ENCODE assay signal across 27 cellular contexts in genomic region chr4:40327340-40327739, GRCh38. TPM values are rescaled to one million over a fixed set of nuclear protein-coding genes. Genes with fewer than 3 reads are reported as not detected.
DNase-seq lines count a peak whose midpoint lies in the region; ATAC-seq and TF ChIP-seq lines count a peak whose summit lies in the region.
"Had no signal": no experiment of that assay in that cellular context is flagged by ENCODE, and none has a peak within 500 bp of the region (broad histone marks: within the 10 kb centered on the region; RNA-seq: fewer than 3 reads in every experiment).

No MANE protein-coding gene starts in this region.

- H3K27me3 ChIP-seq in PC-9 (ENCODE audit: insufficient read depth, low read depth), result no peaks in the 10 kb centered on the region
- H3K27me3 ChIP-seq in smooth muscle cell (ENCODE audit: low read depth), result no peaks in the 10 kb centered on the region
- H3K27me3 ChIP-seq: brain microvascular endothelial cell had no signal

- DNase-seq in NCI-H2227 (lab: John Stamatoyannopoulos, UW; ENCODE audit: unreplicated experiment), result peak; percentile 8
- no peak for DNase-seq in NCI-H2227 treated with DMSO at 0.1 percent for 48 hours (lab: John Stamatoyannopoulos, UW)
- DNase-seq in PC-9, result no peak
- peak; percentile 45 for DNase-seq in fibroblast of villous mesenchyme (ENCODE audit: low read depth)
- DNase-seq in smooth muscle cell (lab: John Stamatoyannopoulos, UW; ENCODE audit: unreplicated experiment), result no peak
- DNase-seq in left colon, result no peak
- no peak for DNase-seq in activated gamma-delta T cell (lab: John Stamatoyannopoulos, UW)
- DNase-seq: 8988T; activated CD4-positive, alpha-beta T cell treated with anti-CD3 and anti-CD28 coated beads, Interleukin-2, amount 50 U/mL, for 4 hours; activated T-cell treated with anti-CD3 and anti-CD28 coated beads for 4 hours; brain microvascular endothelial cell; cortex of kidney; DMS53; H7; naive B cell; NCI-H1694; NCI-H510A treated with DMSO at 0.1 percent for 48 hours; stimulated activated CD4-positive, alpha-beta T cell treated with anti-CD3 and anti-CD28 coated beads, Interleukin-12 subunit alpha, Interleukin-12 subunit beta, amount 100 ng/mL, for 4 hours; stimulated activated naive CD4-positive, alpha-beta T cell treated with Interleukin-2 at 50 U/mL for 16 hours had no signal

- H3F3A ChIP-seq in PC-9 (ENCODE audit: insufficient read depth, low read depth) (peaks cover 13% of the 10 kb centered on the region; the same call in 1 of the 2 replicates), smooth muscle cell (ENCODE audit: low read depth) (peaks cover 16% of the 10 kb centered on the region)

- H3K27ac ChIP-seq in PC-9, result peak overlapping the region; percentile 71
- no peak overlapping the region for H3K27ac ChIP-seq in smooth muscle cell (ENCODE audit: low read depth)
- H3K27ac ChIP-seq: brain microvascular endothelial cell, C4-2B, prostate gland had no signal

- H3K4me1 ChIP-seq in PC-9 (replicated peaks; ENCODE audit: insufficient read depth) (peaks cover 32% of the 10 kb centered on the region), smooth muscle cell (ENCODE audit: low read depth) (no peaks in the 10 kb centered on the region)
- H3K4me1 ChIP-seq: prostate gland had no signal

- POLR2A ChIA-PET in PC-9 (lab: Charles Lee; ENCODE audit: unreplicated experiment), result no interaction called here

- 41% methylated on average over 4 of the region's 4 CpGs for WGBS in smooth muscle cell (ENCODE audit: low lambda C conversion rate)

- CTCF ChIA-PET in PC-9 (lab: Charles Lee), result interaction anchor here (0.6 kb wide), 1 partner anchor 117 kb away, joined by 7 read pairs; no protein-coding TSS in a partner anchor

- no peaks in the 10 kb centered on the region for H3K36me3 ChIP-seq in PC-9 (ENCODE audit: low read depth)
- H3K36me3 ChIP-seq in smooth muscle cell (ENCODE audit: low read depth), result no peaks in the 10 kb centered on the region
- H3K36me3 ChIP-seq: brain microvascular endothelial cell, prostate gland had no signal

- no peaks in the 10 kb centered on the region for H4K20me1 ChIP-seq in PC-9 (ENCODE audit: insufficient read depth)
- H4K20me1 ChIP-seq in smooth muscle cell (ENCODE audit: low read depth), result no peaks in the 10 kb centered on the region

- no peaks in the 10 kb centered on the region for H3K9me3 ChIP-seq in PC-9 (ENCODE audit: insufficient read depth, low read depth)
- no peaks in the 10 kb centered on the region for H3K9me3 ChIP-seq in smooth muscle cell (replicated peaks; ENCODE audit: low read depth)
- H3K9me3 ChIP-seq: prostate gland had no signal

- no peak overlapping the region for H2AFZ ChIP-seq in PC-9
- H2AFZ ChIP-seq in smooth muscle cell (ENCODE audit: low read depth), result no peak overlapping the region

- H3K4me3 ChIP-seq in PC-9 (no peak overlapping the region), fibroblast of villous mesenchyme (ENCODE audit: low read depth, low read length) (no peak overlapping the region), smooth muscle cell (no peak overlapping the region)
- H3K4me3 ChIP-seq: prostate gland had no signal

- H3K4me2 ChIP-seq in PC-9 (peak overlapping the region; percentile 13; the same call in 1 of the 2 replicates), smooth muscle cell (peak overlapping the region; percentile 1)

- ATAC-seq in left colon (no peak), GM18502 (IDR thresholded peaks at IDR 0.05; ENCODE audit: poor library complexity, unreplicated experiment) (no peak)
- ATAC-seq: activated naive CD4-positive, alpha-beta T cell treated with anti-CD3 and anti-CD28 coated beads, Interleukin-2, amount 50 U/mL, for 72 hours had no signal

- TF ChIP-seq CTCF in PC-9 (conservative IDR thresholded peaks at IDR 0.05) (no peak), fibroblast of villous mesenchyme (IDR thresholded peaks at IDR 0.05; ENCODE audit: insufficient read depth, low read depth, low read length) (no peak), smooth muscle cell (IDR thresholded peaks at IDR 0.05; ENCODE audit: borderline replicate concordance, insufficient read depth, poor library complexity, severe bottlenecking) (no peak)

- intact Hi-C loops in PC-9 (cut with micrococcal nuclease; ENCODE audit: unreplicated experiment), result no loop called here
- intact Hi-C loops in left colon (cut with DNase I, micrococcal nuclease), result no loop called here

- no peaks in the 10 kb centered on the region for H3K9me2 ChIP-seq in PC-9 (ENCODE audit: insufficient read depth)

- H3K79me2 ChIP-seq in PC-9 (ENCODE audit: low read depth) (no peaks in the 10 kb centered on the region), smooth muscle cell (ENCODE audit: low read depth) (no peaks in the 10 kb centered on the region)

- H3K9ac ChIP-seq in smooth muscle cell (ENCODE audit: low read depth), result no peak overlapping the region

- no TSS peak for BruUV-seq in PC-9 (replicated peaks; lab: Mats Ljungman, UMichigan)

RNA-seq across cellular contexts. Expression of gene CHRNA9, which starts 7.8 kb away (rescaled TPM):
- total RNA-seq in PC-9 (2021) (not detected in 2 replicates), fibroblast of villous mesenchyme (under 0.01 TPM in 1 of 2 replicates, not detected in the other), smooth muscle cell (7.3 and 15.8 TPM in 2 replicates), left colon (not detected)
- polyA plus RNA-seq in smooth muscle cell, result 2.4 and 5.3 TPM in 2 replicates
- total RNA-seq: activated naive CD4-positive, alpha-beta T cell treated with anti-CD3 and anti-CD28 coated beads, Interleukin-2, amount 50 U/mL, for 72 hours; glomerular endothelial cell; liver; prostate gland; ureter had no signal
- polyA plus RNA-seq: esophagus, liver had no signal

Comparison
In these comparisons a context has a peak if more than half of its experiments do, and no peak if none do; other contexts are left out.
1. DNase-seq: peak in NCI-H2227 (single experiment) and fibroblast of villous mesenchyme (single experiment); none in NCI-H2227 treated with DMSO at 0.1 percent for 48 hours (single experiment), PC-9 (0 of 2), smooth muscle cell (single experiment), left colon (0 of 2) and activated gamma-delta T cell (single experiment).